In the genomic region with DNA sequence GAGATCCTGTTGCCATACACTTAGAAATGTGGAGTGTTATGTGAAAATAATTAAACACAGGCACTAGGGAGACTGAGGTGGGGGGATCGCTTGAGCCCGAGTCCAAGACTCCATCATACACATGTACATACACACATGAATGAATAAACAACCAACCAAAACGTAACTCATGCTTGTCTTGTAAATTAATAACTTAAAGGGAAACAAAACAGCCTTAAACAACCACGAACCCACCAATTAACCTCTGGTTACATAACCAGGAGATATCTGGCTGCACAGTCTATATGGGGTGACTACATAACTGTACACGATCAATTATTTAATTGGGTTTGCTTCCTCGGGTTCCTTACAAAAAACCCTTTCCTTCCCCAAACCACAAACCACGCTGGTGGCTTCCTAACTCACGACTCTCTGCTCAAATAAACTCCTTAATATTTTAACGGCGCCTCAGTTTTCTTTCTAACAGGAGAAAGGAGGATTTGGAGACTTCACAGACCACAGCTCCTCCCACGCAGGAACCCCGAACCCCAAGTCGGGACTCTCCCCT, we compare ENCODE assay signal across 1 cellular context.
TF ChIP-seq lines count a peak whose summit lies in the region.

No MANE protein-coding gene starts in this region.

TF ChIP-seq in H1, 55 proteins besides CTCF, POLR2A, EP300 and RAD21:
- TF ChIP-seq KDM5A (IDR thresholded peaks at IDR 0.05; ENCODE audit: low read length) (no peak), TAF7 (optimal IDR thresholded peaks at IDR 0.05; ENCODE audit: borderline replicate concordance, low read depth, low read length) (no peak), CHD1 (IDR thresholded peaks at IDR 0.05; ENCODE audit: low read depth, low read length) (no peak), FOSL1 (IDR thresholded peaks at IDR 0.05; ENCODE audit: insufficient read depth, low read depth, low read length) (no peak), NANOG (IDR thresholded peaks at IDR 0.05; ENCODE audit: insufficient read depth, low read depth, low read length, poor library complexity, severe bottlenecking) (no peak), SRF (IDR thresholded peaks at IDR 0.05; ENCODE audit: low read depth, low read length) (no peak), SP1 (IDR thresholded peaks at IDR 0.05; ENCODE audit: low read depth, low read length) (no peak), TCF12 (IDR thresholded peaks at IDR 0.05; ENCODE audit: low read depth, low read length) (no peak), EZH2 (IDR thresholded peaks at IDR 0.05; ENCODE audit: low read depth, low read length, severe bottlenecking) (no peak), TEAD4 (IDR thresholded peaks at IDR 0.05; ENCODE audit: low read depth, low read length) (no peak), HDAC2 (IDR thresholded peaks at IDR 0.05; ENCODE audit: borderline replicate concordance in 1 of 2, low read depth in 2 of 2, low read length in 2 of 2) (no peak), RXRA (IDR thresholded peaks at IDR 0.05; ENCODE audit: insufficient read depth, low read depth, low read length) (no peak), HDAC6 (IDR thresholded peaks at IDR 0.05; ENCODE audit: low read depth, low read length) (no peak), SP2 (IDR thresholded peaks at IDR 0.05; ENCODE audit: low read length) (no peak), ZNF274 (IDR thresholded peaks at IDR 0.05; ENCODE audit: borderline replicate concordance, extremely low read depth, low read length) (no peak), YY1 (IDR thresholded peaks at IDR 0.05; ENCODE audit: low read depth, low read length) (no peak), JUN (IDR thresholded peaks at IDR 0.05; ENCODE audit: low read depth, low read length) (no peak)
- TF ChIP-seq, protein P1, sequence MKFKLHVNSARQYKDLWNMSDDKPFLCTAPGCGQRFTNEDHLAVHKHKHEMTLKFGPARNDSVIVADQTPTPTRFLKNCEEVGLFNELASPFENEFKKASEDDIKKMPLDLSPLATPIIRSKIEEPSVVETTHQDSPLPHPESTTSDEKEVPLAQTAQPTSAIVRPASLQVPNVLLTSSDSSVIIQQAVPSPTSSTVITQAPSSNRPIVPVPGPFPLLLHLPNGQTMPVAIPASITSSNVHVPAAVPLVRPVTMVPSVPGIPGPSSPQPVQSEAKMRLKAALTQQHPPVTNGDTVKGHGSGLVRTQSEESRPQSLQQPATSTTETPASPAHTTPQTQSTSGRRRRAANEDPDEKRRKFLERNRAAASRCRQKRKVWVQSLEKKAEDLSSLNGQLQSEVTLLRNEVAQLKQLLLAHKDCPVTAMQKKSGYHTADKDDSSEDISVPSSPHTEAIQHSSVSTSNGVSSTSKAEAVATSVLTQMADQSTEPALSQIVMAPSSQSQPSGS (IDR thresholded peaks at IDR 0.05; ENCODE audit: low read length) = no peak
- TF ChIP-seq, protein P2, sequence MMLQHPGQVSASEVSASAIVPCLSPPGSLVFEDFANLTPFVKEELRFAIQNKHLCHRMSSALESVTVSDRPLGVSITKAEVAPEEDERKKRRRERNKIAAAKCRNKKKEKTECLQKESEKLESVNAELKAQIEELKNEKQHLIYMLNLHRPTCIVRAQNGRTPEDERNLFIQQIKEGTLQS (IDR thresholded peaks at IDR 0.05; ENCODE audit: insufficient read depth, low read depth, low read length) = no peak
